Comparison of ENCODE assay signal across 17 cellular contexts in the genomic region with DNA sequence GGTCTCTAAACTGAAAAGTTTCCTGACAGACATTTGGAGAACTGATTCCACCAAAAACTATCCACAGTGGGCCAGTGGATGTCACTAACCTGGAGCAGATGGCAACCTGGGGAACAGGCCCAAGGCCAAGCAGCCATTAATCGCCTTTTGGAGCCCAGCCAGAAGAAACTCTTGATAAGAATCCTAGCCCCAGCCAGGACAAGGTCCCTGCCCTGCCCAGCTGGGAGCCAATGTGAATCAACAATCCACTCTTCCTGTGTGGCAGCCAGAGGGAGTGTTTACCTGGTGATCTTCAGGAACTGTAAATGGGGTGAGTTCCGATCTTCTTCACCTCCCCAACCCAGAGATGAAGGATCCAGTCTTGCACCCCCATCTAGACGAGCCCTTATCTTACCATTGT. TPM values are rescaled to one million over a fixed set of nuclear protein-coding genes. Genes with fewer than 3 reads are reported as not detected.
DNase-seq lines count a peak whose midpoint lies in the region; ATAC-seq and TF ChIP-seq lines count a peak whose summit lies in the region.
"Had no signal": no experiment of that assay in that cellular context is flagged by ENCODE, and none has a peak within 500 bp of the region (broad histone marks: within the 10 kb centered on the region; RNA-seq: fewer than 3 reads in every experiment).

No MANE protein-coding gene starts in this region.

- H3K4me3 ChIP-seq in Peyer's patch (peak overlapping the region in 1 of 4 donors; percentile 14), transverse colon (no peak overlapping the region)
- H3K4me3 ChIP-seq: BLaER1, GM23338 had no signal

- peak in 3 of 6 experiments; percentile 38 to 65 (median 60) for TF ChIP-seq CTCF in Peyer's patch (IDR thresholded peaks at IDR 0.05)
- peak in 1 of 5 experiments; percentile 37 for TF ChIP-seq CTCF in transverse colon (IDR thresholded peaks at IDR 0.05)

- H3K27me3 ChIP-seq in Peyer's patch, result no peaks in the 10 kb centered on the region
- no peaks in the 10 kb centered on the region for H3K27me3 ChIP-seq in transverse colon
- H3K27me3 ChIP-seq: BLaER1 had no signal

- peak; percentile 80 for ATAC-seq in left colon
- no peak for ATAC-seq in HG03460 (IDR thresholded peaks at IDR 0.05; ENCODE audit: unreplicated experiment)
- ATAC-seq: GM23338 had no signal

- in situ Hi-C loops in transverse colon (cut with MboI; ENCODE audit: low pct_ligation_motif_present in 1 of 4, low pct_unique_long_range_greater_than_20kb in 1 of 4, low sequenced_read_pairs in 3 of 4), result loop anchor here in 1 of 4 donors (25.0 kb wide), 1 partner anchor 188 kb away; a partner anchor contains a TSS

- H3K27ac ChIP-seq in Peyer's patch, result peak overlapping the region in 3 of 4 donors; percentile 67 to 90 (median 84)
- peak overlapping the region; percentile 48 to 68 (median 64) for H3K27ac ChIP-seq in transverse colon
- H3K27ac ChIP-seq: BLaER1 had no signal

- DNase-seq in NCI-H146 (lab: John Stamatoyannopoulos, UW) (peak; percentile 62), Peyer's patch (peak in 2 of 3 donors; percentile 81 to 91), left colon (peak; percentile 87 to 88), transverse colon (peak; percentile 85), AML-193 (lab: John Stamatoyannopoulos, UW) (no peak), T1000 (lab: John Stamatoyannopoulos, UW) (no peak)
- DNase-seq: CD8-positive, alpha-beta memory T cell; EL; Kasumi-1; MV-4-11; NCI-H1417 treated with DMSO at 0.1 percent for 48 hours; NCI-H345; NCI-H526 treated with DMSO at 0.1 percent for 48 hours; SHP77 treated with DMSO at 0.1 percent for 48 hours had no signal

- H3K36me3 ChIP-seq in Peyer's patch, result no peaks in the 10 kb centered on the region
- H3K36me3 ChIP-seq in transverse colon, result no peaks in the 10 kb centered on the region
- H3K36me3 ChIP-seq: BLaER1 had no signal

- 30 to 60% methylated on average over 2 to 3 of the region's 3 CpGs for WGBS in transverse colon (ENCODE audit: low coverage in 1 of 2), 2 donors

- intact Hi-C loops in left colon (cut with DNase I, micrococcal nuclease), result no loop called here
- intact Hi-C loops in transverse colon (cut with DNase I; ENCODE audit: low total_unique reads), result no loop called here

- TF ChIP-seq EP300 in transverse colon (IDR thresholded peaks at IDR 0.05; ENCODE audit: low read depth), result no peak

- H3K9me3 ChIP-seq in Peyer's patch (no peaks in the 10 kb centered on the region), transverse colon (no peaks in the 10 kb centered on the region)

- TF ChIP-seq POLR2A in Peyer's patch (IDR thresholded peaks at IDR 0.05), result no peak
- no peak for TF ChIP-seq POLR2A in transverse colon (IDR thresholded peaks at IDR 0.05)

- H3K4me1 ChIP-seq in Peyer's patch (peaks cover 0 to 26% (median 4%) of the 10 kb centered on the region in 4 donors), transverse colon (peaks cover 0 to 45% (median 16%) of the 10 kb centered on the region in 4 donors)
- H3K4me1 ChIP-seq: BLaER1 had no signal

RNA-seq across cellular contexts. Expression of a gene that starts 14.5 kb away (rescaled TPM):
- total RNA-seq in Peyer's patch, result 10 to 100 TPM in 2 of 4 donors, 1 to 10 TPM in 1, not detected in 1; 7.5 to 20.7 (median 11.0) TPM
- not detected for total RNA-seq in left colon
- total RNA-seq in transverse colon, result not detected
- total RNA-seq: CD8-positive, alpha-beta memory T cell; GM23338 had no signal

RNA-seq across cellular contexts. Expression of a gene that starts 44.8 kb away (rescaled TPM):
- total RNA-seq in Peyer's patch (10 to 100 TPM; 21.7 to 49.3 (median 40.0) TPM), left colon (10 to 100 TPM; 31.0 to 35.7 TPM), transverse colon (10 to 100 TPM; 26.2 to 49.0 (median 33.3) TPM)

Comparison
In these comparisons a context has a peak if more than half of its experiments do, and no peak if none do; other contexts are left out.
1. DNase-seq: peak in NCI-H146 (single experiment), Peyer's patch (2 of 3), left colon (2 of 2) and transverse colon (single experiment); none in AML-193 (0 of 2) and T1000 (single experiment).